28 cellular contexts compared by ENCODE assay signal in genomic region chr12:59182660-59183455, GRCh38.
"Had no signal": no experiment of that assay in that cellular context is flagged by ENCODE, and none has a peak within 500 bp of the region (broad histone marks: within the 10 kb centered on the region; RNA-seq: fewer than 3 reads in every experiment).

No MANE protein-coding gene starts in this region.

- H2AFZ ChIP-seq: hepatocyte had no signal

- H3K4me3 ChIP-seq: body of pancreas, cardiac muscle cell, gastroesophageal sphincter, hepatocyte, ovary, prostate gland, skin epidermis, stomach, tibial artery, upper lobe of right lung had no signal

- H3K9me3 ChIP-seq: body of pancreas, gastroesophageal sphincter, neutrophil, ovary, prostate gland, stomach, tibial artery, upper lobe of right lung had no signal

- H3K27ac ChIP-seq: body of pancreas, cardiac muscle cell, gastroesophageal sphincter, hepatocyte, neutrophil, ovary, prostate gland, skin epidermis, stomach, tibial artery, upper lobe of right lung had no signal

- H3K4me3 Mint-ChIP-seq: activated B cell treated with CpG ODN at 0.5 μM for 24 hours; activated CD8-positive, alpha-beta T cell treated with anti-CD3 and anti-CD28 coated beads for 36 hours; activated T-cell treated with anti-CD3 and anti-CD28 coated beads, Interleukin-2, amount 50 U/mL, for 4 hours; activated T-helper 17 cell treated with anti-CD3 and anti-CD28 coated beads, Interleukin-2, amount 50 U/mL, for 72 hours; effector memory CD8-positive, alpha-beta T cell; nephron; stimulated activated memory B cell treated with anti-CD40 and anti-IgM and Interleukin-4, amounts not matched to agents 10 μg/mL and 1 μg/mL and 100 μg/mL, for 72 hours; T-helper 2 cell treated with Interferon-gamma antibody and Interleukin-4, amounts not matched to agents 5 μg/mL and 100 μg/mL, for 36 hours had no signal

- H3K27me3 Mint-ChIP-seq: activated B cell treated with CpG ODN at 0.5 μM for 24 hours; activated CD8-positive, alpha-beta T cell treated with anti-CD3 and anti-CD28 coated beads for 36 hours; effector memory CD8-positive, alpha-beta T cell; stimulated activated memory B cell treated with anti-CD40 and anti-IgM and Interleukin-4, amounts not matched to agents 10 μg/mL and 1 μg/mL and 100 μg/mL, for 72 hours had no signal

- H3K27ac Mint-ChIP-seq: activated B cell treated with CpG ODN at 0.5 μM for 24 hours; activated CD8-positive, alpha-beta T cell treated with anti-CD3 and anti-CD28 coated beads for 36 hours; activated naive CD4-positive, alpha-beta T cell treated with anti-CD3 and anti-CD28 coated beads, Interleukin-2, amount 50 U/mL, for 72 hours; activated T-helper 17 cell treated with anti-CD3 and anti-CD28 coated beads, Interleukin-2, amount 50 U/mL, for 72 hours; effector memory CD8-positive, alpha-beta T cell; nephron; stimulated activated memory B cell treated with anti-CD40 and anti-IgM and Interleukin-4, amounts not matched to agents 10 μg/mL and 1 μg/mL and 100 μg/mL, for 72 hours; T-helper 2 cell treated with Interferon-gamma antibody and Interleukin-4, amounts not matched to agents 5 μg/mL and 100 μg/mL, for 36 hours had no signal

- FAIRE-seq: kidney had no signal

- H3K4me1 ChIP-seq: body of pancreas, gastroesophageal sphincter, prostate gland, stomach, tibial artery, upper lobe of right lung had no signal

- H3K36me3 Mint-ChIP-seq: activated naive CD4-positive, alpha-beta T cell treated with anti-CD3 and anti-CD28 coated beads, Interleukin-2, amount 50 U/mL, for 72 hours; stimulated activated memory B cell treated with anti-CD40 and anti-IgM and Interleukin-4, amounts not matched to agents 10 μg/mL and 1 μg/mL and 100 μg/mL, for 72 hours had no signal

- H3K27me3 ChIP-seq: body of pancreas, cardiac muscle cell, gastroesophageal sphincter, hepatocyte, neutrophil, ovary, stomach, tibial artery, upper lobe of right lung had no signal

- ATAC-seq: body of pancreas; effector memory CD8-positive, alpha-beta T cell; gastroesophageal sphincter; left colon; sciatic nerve; stimulated activated memory B cell treated with anti-CD40 and anti-IgM and Interleukin-4, amounts not matched to agents 10 μg/mL and 1 μg/mL and 100 μg/mL, for 72 hours; upper lobe of right lung had no signal

- H3K36me3 ChIP-seq: cardiac muscle cell, gastroesophageal sphincter, neutrophil, ovary, prostate gland, stomach, tibial artery, upper lobe of right lung had no signal

- H3K4me1 Mint-ChIP-seq: activated B cell treated with CpG ODN at 0.5 μM for 24 hours; activated T-helper 17 cell treated with anti-CD3 and anti-CD28 coated beads, Interleukin-2, amount 50 U/mL, for 72 hours; nephron; stimulated activated memory B cell treated with anti-CD40 and anti-IgM and Interleukin-4, amounts not matched to agents 10 μg/mL and 1 μg/mL and 100 μg/mL, for 72 hours had no signal

- H3K4me2 ChIP-seq: hepatocyte had no signal

- H3K9me3 Mint-ChIP-seq: activated B cell treated with CpG ODN at 0.5 μM for 24 hours; activated CD8-positive, alpha-beta T cell treated with anti-CD3 and anti-CD28 coated beads for 36 hours; activated naive CD4-positive, alpha-beta T cell treated with anti-CD3 and anti-CD28 coated beads, Interleukin-2, amount 50 U/mL, for 72 hours; activated T-cell treated with anti-CD3 and anti-CD28 coated beads, Interleukin-2, amount 50 U/mL, for 4 hours; activated T-helper 17 cell treated with anti-CD3 and anti-CD28 coated beads, Interleukin-2, amount 50 U/mL, for 72 hours; nephron; T-helper 2 cell treated with Interferon-gamma antibody and Interleukin-4, amounts not matched to agents 5 μg/mL and 100 μg/mL, for 36 hours had no signal

- DNase-seq: activated B cell treated with CpG ODN at 0.5 μM for 24 hours; activated CD4-positive, alpha-beta T cell treated with anti-CD3 and anti-CD28 coated beads, Interleukin-2, amount 50 U/mL, for 1 hour; activated T-cell treated with anti-CD3 and anti-CD28 coated beads, Interleukin-2, amount 50 U/mL, for 4 hours; anterior cingulate cortex; body of pancreas; cortex of kidney; effector memory CD8-positive, alpha-beta T cell; erythroblast; kidney; left colon; ovary; retina; stomach; tibial artery; upper lobe of right lung had no signal

- H3K79me2 ChIP-seq: hepatocyte had no signal
